Comparison of ENCODE assay signal across 21 cellular contexts in the genomic region with DNA sequence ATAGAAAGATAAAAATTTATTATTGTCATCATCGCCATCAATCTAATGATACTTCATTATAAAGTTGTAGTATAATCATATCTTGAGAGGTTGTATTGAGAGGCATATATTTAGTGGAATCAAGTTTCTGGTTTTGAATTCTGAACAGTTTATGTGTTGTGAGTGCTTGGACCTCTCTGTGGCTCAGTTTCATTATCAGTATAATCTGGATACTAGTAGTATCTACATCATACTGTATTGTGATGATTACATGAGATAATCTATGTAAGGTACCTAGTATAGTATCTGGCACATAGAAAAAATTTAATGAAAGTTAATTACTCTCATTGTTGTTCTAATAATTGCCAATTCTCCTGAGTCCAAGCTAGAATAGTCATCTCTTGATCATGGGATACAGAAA.
DNase-seq lines count a peak whose midpoint lies in the region; ATAC-seq, FAIRE-seq and TF ChIP-seq lines count a peak whose summit lies in the region.
"Had no signal": no experiment of that assay in that cellular context is flagged by ENCODE, and none has a peak within 500 bp of the region (broad histone marks: within the 10 kb centered on the region; RNA-seq: fewer than 3 reads in every experiment).

No MANE protein-coding gene starts in this region.

- no peaks in the 10 kb centered on the region for H3K36me3 ChIP-seq in kidney (ENCODE audit: control insufficient read depth in 1 of 2, insufficient read depth in 2 of 2, low read length in 2 of 2)
- H3K36me3 ChIP-seq: BE2C had no signal

- peak; percentile 50 for FAIRE-seq in kidney (lab: Jason Lieb, UNC)
- FAIRE-seq: GM12878 had no signal

- H3K9ac ChIP-seq in kidney (ENCODE audit: low read length in 2 of 2): no peak overlapping the region

- no peaks in the 10 kb centered on the region for H3K9me3 ChIP-seq in kidney (ENCODE audit: control insufficient read depth in 1 of 2, low read length in 2 of 2)
- H3K9me3 ChIP-seq: BE2C had no signal

- H3K9me3 Mint-ChIP-seq in activated T-cell treated with anti-CD3 and anti-CD28 coated beads, Interleukin-2, amount 50 U/mL, for 72 hours: peaks cover 0 to 2% of the 10 kb centered on the region in 2 donors
- peaks cover 0 to 16% of the 10 kb centered on the region in 2 donors for H3K9me3 Mint-ChIP-seq in stimulated activated naive CD8-positive, alpha-beta T cell treated with anti-CD3 and anti-CD28 coated beads, Interleukin-15, amount 100 ng/mL, for 72 hours

- no peak overlapping the region for H3K27ac ChIP-seq in kidney (ENCODE audit: low read depth in 2 of 2, low read length in 2 of 2)
- H3K27ac ChIP-seq: HL-60 had no signal

- no peak for TF ChIP-seq CTCF in kidney (IDR thresholded peaks at IDR 0.05; ENCODE audit: borderline replicate concordance, extremely low read depth, insufficient read depth)

- H3K4me3 ChIP-seq in kidney (ENCODE audit: low read length in 2 of 2): no peak overlapping the region
- H3K4me3 ChIP-seq: GM12878 had no signal

- H3K4me1 Mint-ChIP-seq in activated T-cell treated with anti-CD3 and anti-CD28 coated beads, Interleukin-2, amount 50 U/mL, for 72 hours (ENCODE audit: low read depth): peaks cover 16% of the 10 kb centered on the region
- H3K4me1 Mint-ChIP-seq in stimulated activated naive CD8-positive, alpha-beta T cell treated with anti-CD3 and anti-CD28 coated beads, Interleukin-15, amount 100 ng/mL, for 72 hours: peaks cover 27% of the 10 kb centered on the region

- no peaks in the 10 kb centered on the region for H3K27me3 Mint-ChIP-seq in activated T-cell treated with anti-CD3 and anti-CD28 coated beads, Interleukin-2, amount 50 U/mL, for 72 hours (ENCODE audit: low read depth)
- H3K27me3 Mint-ChIP-seq in stimulated activated naive CD8-positive, alpha-beta T cell treated with anti-CD3 and anti-CD28 coated beads, Interleukin-15, amount 100 ng/mL, for 72 hours: no peaks in the 10 kb centered on the region
- H3K27me3 Mint-ChIP-seq: CD4-positive, CD25-positive, alpha-beta regulatory T cell had no signal

- intact Hi-C loops in kidney (cut with DNase I): no loop called here

- no peaks in the 10 kb centered on the region for H3K4me1 ChIP-seq in kidney (ENCODE audit: control insufficient read depth in 1 of 2, insufficient read depth in 1 of 2, low read depth in 1 of 2, low read length in 2 of 2)
- H3K4me1 ChIP-seq: BE2C had no signal

- peaks cover 5 to 7% of the 10 kb centered on the region in 2 donors for H3K36me3 Mint-ChIP-seq in activated T-cell treated with anti-CD3 and anti-CD28 coated beads, Interleukin-2, amount 50 U/mL, for 72 hours (ENCODE audit: insufficient read depth in 2 of 2)
- H3K36me3 Mint-ChIP-seq: CD4-positive, CD25-positive, alpha-beta regulatory T cell; CD8-positive, alpha-beta memory T cell had no signal

- H3K4me3 Mint-ChIP-seq in activated T-cell treated with anti-CD3 and anti-CD28 coated beads, Interleukin-2, amount 50 U/mL, for 72 hours: no peak overlapping the region
- H3K4me3 Mint-ChIP-seq in stimulated activated naive CD8-positive, alpha-beta T cell treated with anti-CD3 and anti-CD28 coated beads, Interleukin-15, amount 100 ng/mL, for 72 hours: no peak overlapping the region
- H3K4me3 Mint-ChIP-seq: CD4-positive, CD25-positive, alpha-beta regulatory T cell; CD8-positive, alpha-beta memory T cell; HFFc6 had no signal

- H3K27ac Mint-ChIP-seq in activated T-cell treated with anti-CD3 and anti-CD28 coated beads, Interleukin-2, amount 50 U/mL, for 72 hours: no peak overlapping the region
- no peak overlapping the region for H3K27ac Mint-ChIP-seq in stimulated activated naive CD8-positive, alpha-beta T cell treated with anti-CD3 and anti-CD28 coated beads, Interleukin-15, amount 100 ng/mL, for 72 hours
- H3K27ac Mint-ChIP-seq: CD8-positive, alpha-beta memory T cell; HFFc6 had no signal

- ATAC-seq in activated T-cell treated with anti-CD3 and anti-CD28 coated beads, Interleukin-2, amount 50 U/mL, for 72 hours (replicated peaks in 1 of 2): peak; percentile 34 to 53
- ATAC-seq in stimulated activated naive CD8-positive, alpha-beta T cell treated with anti-CD3 and anti-CD28 coated beads, Interleukin-15, amount 100 ng/mL, for 72 hours: peak; percentile 84
- ATAC-seq in stimulated activated naive CD8-positive, alpha-beta T cell treated with anti-CD3 and anti-CD28 coated beads, Interleukin-15, Interleukin-2, amounts not matched to agents 100 U/mL and 50 U/mL, for 24 hours: no peak
- ATAC-seq: GM12878, HCT116 had no signal

- no peak for DNase-seq in activated T-cell treated with anti-CD3 and anti-CD28 coated beads, Interleukin-2, amount 50 U/mL, for 72 hours
- DNase-seq in activated T-cell treated with anti-CD3 and anti-CD28 coated beads, Interleukin-2, amount 50 U/mL, for 1 hour: no peak
- no peak for DNase-seq in stimulated activated naive CD8-positive, alpha-beta T cell treated with anti-CD3 and anti-CD28 coated beads, Interleukin-15, amount 100 ng/mL, for 72 hours
- no peak for DNase-seq in stimulated activated naive CD8-positive, alpha-beta T cell treated with anti-CD3 and anti-CD28 coated beads, Interleukin-15, Interleukin-2, amounts not matched to agents 100 U/mL and 50 U/mL, for 24 hours
- DNase-seq in kidney (no peak), AG20443 (ENCODE audit: low spot score) (no peak)
- DNase-seq: BE2C; C1 segment of cervical spinal cord; CD4-positive, CD25-positive, alpha-beta regulatory T cell; CD8-positive, alpha-beta memory T cell; COR-L47; DMS 273 treated with DMSO at 0.1 percent for 48 hours; DMS53; DND-41; EL; GOT3; H7; HFFc6 had no signal
